ENCODE assay signal across 8 cellular contexts in genomic region chr3:111998661-111999641, GRCh38. TPM values are rescaled to one million over a fixed set of nuclear protein-coding genes. Genes with fewer than 3 reads are reported as not detected.
A peak's percentile ranks its signal among the peaks of the same experiment; 100 is the strongest.
DNase-seq lines count a peak whose midpoint lies in the region; ATAC-seq, FAIRE-seq and TF ChIP-seq lines count a peak whose summit lies in the region.

Gene TAGLN3, plus strand, starts transcription at chr3:111998922. Its CDS starts 501 bp downstream, at chr3:111999423.

- no peak for DNase-seq in GM12891 (ENCODE audit: insufficient read length, low spot score)
- DNase-seq in HT1080 (ENCODE audit: low read depth) = peak; percentile 53
- DNase-seq in esophagus squamous epithelium (lab: John Stamatoyannopoulos, UW) = no peak
- DNase-seq in myocyte (ENCODE audit: low read depth) = peak; percentile 64
- DNase-seq in A673 (ENCODE audit: low spot score) = no peak

- peak within 1 kb of the TSS; percentile 13 to 61 (median 41) for H3K4me3 ChIP-seq in esophagus squamous epithelium
- H3K4me3 ChIP-seq in A673 (ENCODE audit: low read depth, low read length, poor library complexity, severe bottlenecking) = no peak within 1 kb of the TSS

- H3K27ac ChIP-seq in esophagus squamous epithelium (no peak within 1 kb of the TSS), A673 (ENCODE audit: low read depth, low read length, poor library complexity, severe bottlenecking) (no peak within 1 kb of the TSS)

- H3K9me3 ChIP-seq in esophagus squamous epithelium = no peaks in the 10 kb centered on the region
- H3K9me3 ChIP-seq in A673 (ENCODE audit: low read depth, low read length, poor library complexity, severe bottlenecking) = no peaks in the 10 kb centered on the region

- H3K36me3 ChIP-seq in esophagus squamous epithelium (no peaks in the 10 kb centered on the region), A673 (ENCODE audit: insufficient read depth, low read length, poor library complexity, severe bottlenecking) (no peaks in the 10 kb centered on the region)

- CTCF ChIA-PET in A673 (lab: Charles Lee) = no interaction called here

- WGBS in esophagus squamous epithelium, 2 donors = 7 to 16% methylated on average over 26 to 32 of the region's 41 CpGs

- TF ChIP-seq CTCF in esophagus squamous epithelium (IDR thresholded peaks at IDR 0.05) (no peak), A673 (conservative IDR thresholded peaks at IDR 0.05; ENCODE audit: low read depth, low read length) (no peak)

- intact Hi-C loops in esophagus squamous epithelium (cut with DNase I) = no loop called here
- intact Hi-C loops in A673 (cut with micrococcal nuclease; ENCODE audit: unreplicated experiment) = no loop called here

- H3K27me3 ChIP-seq in esophagus squamous epithelium = peaks cover 0 to 39% (median 0%) of the 10 kb centered on the region in 4 donors
- no peaks in the 10 kb centered on the region for H3K27me3 ChIP-seq in A673 (replicated peaks; ENCODE audit: insufficient read depth, low read depth, low read length, poor library complexity)

- no peak for TF ChIP-seq POLR2A in GM12891 (IDR thresholded peaks at IDR 0.05; ENCODE audit: low read depth, low read length)
- no peak for TF ChIP-seq POLR2A in esophagus squamous epithelium (IDR thresholded peaks at IDR 0.05)

- BruUV-seq in A673 (replicated peaks; lab: Mats Ljungman, UMichigan) = no TSS peak

- H3K4me1 ChIP-seq in esophagus squamous epithelium = peaks cover 6 to 21% (median 10%) of the 10 kb centered on the region in 3 donors
- peaks cover 3% of the 10 kb centered on the region for H3K4me1 ChIP-seq in A673 (ENCODE audit: insufficient read depth, low read length, poor library complexity, severe bottlenecking)

- ATAC-seq in SK-N-SH treated with all-trans-retinoic acid at 6 μM for 48 hours (peak; percentile 94), GM21381 (IDR thresholded peaks at IDR 0.05; ENCODE audit: unreplicated experiment) (no peak), HG03520 (IDR thresholded peaks at IDR 0.05; ENCODE audit: unreplicated experiment) (no peak)

- peak; percentile 38 for FAIRE-seq in GM12891 (lab: Jason Lieb, UNC)

- POLR2A ChIA-PET in A673 (lab: Charles Lee; ENCODE audit: low non-redundant PET) = no interaction called here

TF ChIP-seq in GM12891, 5 proteins besides CTCF, POLR2A, EP300 and RAD21:
- no peak for TF ChIP-seq PAX5 (IDR thresholded peaks at IDR 0.05; ENCODE audit: insufficient read depth, low read length, severe bottlenecking)
- no peak for TF ChIP-seq SPI1 (IDR thresholded peaks at IDR 0.05; ENCODE audit: low read depth, low read length)
- no peak for TF ChIP-seq POLR2AphosphoS5 (IDR thresholded peaks at IDR 0.05; ENCODE audit: low read depth, low read length)
- no peak for TF ChIP-seq TAF1 (IDR thresholded peaks at IDR 0.05; ENCODE audit: low read depth, low read length)
- TF ChIP-seq POU2F2 (IDR thresholded peaks at IDR 0.05; ENCODE audit: low read depth, low read length) = no peak

TF ChIP-seq in SK-N-SH treated with all-trans-retinoic acid at 6 μM for 48 hours, 23 proteins besides CTCF, POLR2A, EP300 and RAD21:
- TF ChIP-seq ZC3H10 (CRISPR knock-in tag; IDR thresholded peaks at IDR 0.05) (no peak), ZFP3 (CRISPR knock-in tag; IDR thresholded peaks at IDR 0.05) (no peak), CREB5 (CRISPR knock-in tag; IDR thresholded peaks at IDR 0.05; ENCODE audit: low read depth) (no peak)

RNA-seq across cellular contexts. Expression of gene TAGLN3, which starts in this region (rescaled TPM):
- polyA plus RNA-seq in GM12891 (2012; ENCODE audit: low read depth, missing spikeins) = 0.10 TPM
- 16.4 and 17.9 TPM in 2 replicates for total RNA-seq in HT1080 (2014; rRNA removed; shearing (Covaris generic))
- polyA plus RNA-seq in HT1080 (2015; cell fraction: cytosol; rRNA removed) = 30.6 and 44.1 TPM in 2 replicates
- 19.3 and 25.3 TPM in 2 replicates for polyA plus RNA-seq in HT1080 (2015; cell fraction: nucleus; rRNA removed)
- total RNA-seq in esophagus squamous epithelium (not detected), myocyte (0.36 and 0.56 TPM in 2 replicates), A673 (2021) (0.37 TPM in 1 of 2 replicates, not detected in the other)
- 0.16 TPM for polyA plus RNA-seq in myocyte (2012)

Comparison
In these comparisons a context has a peak if more than half of its experiments do, and no peak if none do; other contexts are left out.
1. RNA of gene TAGLN3 (total RNA-seq): 16.4 to 17.9 TPM in HT1080; 0.36 to 0.56 TPM in myocyte, 0.37 TPM in A673 and not detected in esophagus squamous epithelium; every median in the first group is over 10 times any median in the second.
2. Peak in DNase-seq in myocyte; RNA of the gene not detected or under 1 TPM.